In the genomic region with DNA sequence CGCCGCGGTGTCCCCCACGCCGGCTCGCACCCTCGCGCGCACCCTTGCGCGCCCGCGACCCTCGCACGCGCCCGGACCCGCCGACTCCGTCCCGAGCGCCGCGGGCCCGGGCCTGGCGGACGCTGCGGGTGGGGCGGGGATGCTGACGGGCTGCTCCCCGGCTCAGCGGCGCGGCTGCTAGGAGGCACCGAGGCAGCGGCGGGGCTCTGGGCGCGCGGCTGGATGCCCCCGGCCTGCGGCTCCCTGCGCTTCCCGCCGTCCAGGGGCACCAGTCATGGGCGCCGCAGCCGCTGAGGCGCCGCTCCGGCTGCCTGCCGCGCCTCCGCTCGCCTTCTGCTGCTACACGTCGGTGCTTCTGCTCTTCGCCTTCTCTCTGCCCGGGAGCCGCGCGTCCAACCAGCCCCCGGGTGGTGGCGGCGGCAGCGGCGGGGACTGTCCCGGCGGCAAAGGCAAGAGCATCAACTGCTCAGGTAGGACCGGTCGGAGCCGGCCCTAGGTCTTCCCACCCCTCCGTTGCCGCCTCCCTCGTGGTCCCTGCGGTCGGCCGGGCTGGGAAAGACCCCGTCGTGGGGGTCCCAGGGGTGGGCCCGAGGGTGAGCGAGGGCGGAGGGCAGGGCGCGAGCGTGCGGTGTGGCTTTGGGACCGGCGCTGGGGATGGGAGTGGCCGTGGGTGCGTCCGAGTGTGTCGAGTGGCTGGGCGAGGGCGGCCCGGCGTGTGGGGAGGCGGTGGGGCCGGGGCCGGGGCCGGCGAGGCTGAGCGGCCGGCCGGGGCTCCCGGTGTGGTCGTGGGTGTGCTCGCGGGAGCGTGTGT, we compare ENCODE assay signal across 9 cellular contexts. TPM values are rescaled to one million over a fixed set of nuclear protein-coding genes. Genes with fewer than 3 reads are reported as not detected.
DNase-seq lines count a peak whose midpoint lies in the region; ATAC-seq, FAIRE-seq and TF ChIP-seq lines count a peak whose summit lies in the region.
"Had no signal": no experiment of that assay in that cellular context is flagged by ENCODE, and none has a peak within 500 bp of the region (broad histone marks: within the 10 kb centered on the region; RNA-seq: fewer than 3 reads in every experiment).

No MANE protein-coding gene starts in this region.

- under 1% methylated on average over 109 of the region's 110 CpGs for WGBS in thymus

- TF ChIP-seq POLR2A in H54 (IDR thresholded peaks at IDR 0.05; ENCODE audit: low read depth, low read length): no peak

- H3K9ac ChIP-seq in Loucy (ENCODE audit: low read depth, low read length, poor library complexity, severe bottlenecking): peak overlapping the region; percentile 77

- H3K9me2 ChIP-seq in Loucy (replicated peaks; ENCODE audit: low read depth, low read length): no peaks in the 10 kb centered on the region

- FAIRE-seq in H54 (lab: Jason Lieb, UNC): no peak
- FAIRE-seq: endometrium had no signal

- H3K9me3 ChIP-seq in Loucy (ENCODE audit: insufficient read depth, low read depth, low read length): no peaks in the 10 kb centered on the region
- no peaks in the 10 kb centered on the region for H3K9me3 ChIP-seq in thymus (ENCODE audit: control insufficient read depth)

- peaks cover 23% of the 10 kb centered on the region for H3K4me1 ChIP-seq in Loucy (ENCODE audit: insufficient read depth, low read length, poor library complexity, severe bottlenecking)
- peaks cover 7% of the 10 kb centered on the region for H3K4me1 ChIP-seq in thymus (ENCODE audit: control insufficient read depth, insufficient read depth, low read length)

- H3K27me3 Mint-ChIP-seq in activated CD4-positive, alpha-beta T cell treated with anti-CD3 and anti-CD28 coated beads, Interleukin-2, amount 10 ng/mL, durations not matched to agents 24 days and 14 days: peaks cover 58% of the 10 kb centered on the region
- H3K27me3 Mint-ChIP-seq in effector memory CD8-positive, alpha-beta T cell: peaks cover 35 to 51% of the 10 kb centered on the region in 2 donors

- no peaks in the 10 kb centered on the region for H3K36me3 ChIP-seq in Loucy (ENCODE audit: insufficient read depth, low read length)
- no peaks in the 10 kb centered on the region for H3K36me3 ChIP-seq in thymus (ENCODE audit: control insufficient read depth, insufficient read depth)

- no peaks in the 10 kb centered on the region for H3K9me3 Mint-ChIP-seq in activated CD4-positive, alpha-beta T cell treated with anti-CD3 and anti-CD28 coated beads, Interleukin-2, amount 10 ng/mL, durations not matched to agents 24 days and 14 days
- H3K9me3 Mint-ChIP-seq in effector memory CD8-positive, alpha-beta T cell: no peaks in the 10 kb centered on the region

- H3K4me3 ChIP-seq in GM12875 (ENCODE audit: low read depth, low read length): peak overlapping the region; percentile 38
- H3K4me3 ChIP-seq in Loucy (ENCODE audit: low read length, poor library complexity, severe bottlenecking): peak overlapping the region; percentile 91
- peak overlapping the region; percentile 83 for H3K4me3 ChIP-seq in thymus (ENCODE audit: low read length)

- H3K27me3 ChIP-seq in Loucy (ENCODE audit: insufficient read depth, low read length, poor library complexity, severe bottlenecking): no peaks in the 10 kb centered on the region
- H3K27me3 ChIP-seq in thymus (ENCODE audit: control insufficient read depth, insufficient read depth): no peaks in the 10 kb centered on the region

- H3K79me2 ChIP-seq in Loucy (ENCODE audit: insufficient read depth, low read length): peaks cover 14% of the 10 kb centered on the region; the same call in 1 of the 2 replicates

- peak overlapping the region; percentile 99 for H2AFZ ChIP-seq in Loucy (ENCODE audit: low read length)

- TF ChIP-seq CTCF in GM12875 (IDR thresholded peaks at IDR 0.05; ENCODE audit: borderline replicate concordance, insufficient read depth, low read depth, low read length) (no peak), Loucy (conservative IDR thresholded peaks at IDR 0.05; ENCODE audit: low read length) (no peak)

- H3K27ac Mint-ChIP-seq in activated CD4-positive, alpha-beta T cell treated with anti-CD3 and anti-CD28 coated beads, Interleukin-2, amount 10 ng/mL, durations not matched to agents 24 days and 14 days: no peak overlapping the region
- H3K27ac Mint-ChIP-seq in effector memory CD8-positive, alpha-beta T cell: no peak overlapping the region

- H4K20me1 ChIP-seq in Loucy (ENCODE audit: insufficient read depth, low read length, poor library complexity, severe bottlenecking): no peaks in the 10 kb centered on the region

- peak; percentile 67 for ATAC-seq in effector memory CD8-positive, alpha-beta T cell (replicated peaks)

- no peaks in the 10 kb centered on the region for H3K36me3 Mint-ChIP-seq in activated CD4-positive, alpha-beta T cell treated with anti-CD3 and anti-CD28 coated beads, Interleukin-2, amount 10 ng/mL, durations not matched to agents 24 days and 14 days (ENCODE audit: low read depth)
- no peaks in the 10 kb centered on the region for H3K36me3 Mint-ChIP-seq in effector memory CD8-positive, alpha-beta T cell (ENCODE audit: insufficient read depth)

- H3K4me1 Mint-ChIP-seq in activated CD4-positive, alpha-beta T cell treated with anti-CD3 and anti-CD28 coated beads, Interleukin-2, amount 10 ng/mL, durations not matched to agents 24 days and 14 days: peaks cover 4% of the 10 kb centered on the region
- peaks cover 4 to 6% of the 10 kb centered on the region in 2 donors for H3K4me1 Mint-ChIP-seq in effector memory CD8-positive, alpha-beta T cell (ENCODE audit: low read depth in 2 of 2)

- no peak overlapping the region for H3K27ac ChIP-seq in thymus (ENCODE audit: low read depth)

- intact Hi-C loops in activated CD4-positive, alpha-beta T cell treated with anti-CD3 and anti-CD28 coated beads, Interleukin-2, amount 10 ng/mL, durations not matched to agents 24 days and 14 days (cut with micrococcal nuclease): no loop called here

- no peaks in the 10 kb centered on the region; the same call in 1 of the 2 replicates for H3F3A ChIP-seq in Loucy (ENCODE audit: low read depth)

- H3K4me2 ChIP-seq in Loucy (ENCODE audit: low read depth, low read length, poor library complexity, severe bottlenecking): peak overlapping the region; percentile 81

- DNase-seq in H54 (ENCODE audit: insufficient read length, low spot score) (peak; percentile 82), midbrain (lab: John Stamatoyannopoulos, UW) (peak; percentile 58), H4 (ENCODE audit: low spot score) (no peak)
- DNase-seq in activated CD4-positive, alpha-beta T cell treated with anti-CD3 and anti-CD28 coated beads, Interleukin-2, amount 10 ng/mL, durations not matched to agents 24 days and 14 days: peak; percentile 73
- DNase-seq in effector memory CD8-positive, alpha-beta T cell: peak; percentile 2 to 9 (median 5)

- peak overlapping the region; percentile 76 for H3K4me3 Mint-ChIP-seq in activated CD4-positive, alpha-beta T cell treated with anti-CD3 and anti-CD28 coated beads, Interleukin-2, amount 10 ng/mL, durations not matched to agents 24 days and 14 days
- peak overlapping the region; percentile 56 to 68 for H3K4me3 Mint-ChIP-seq in effector memory CD8-positive, alpha-beta T cell

RNA-seq across cellular contexts. Expression of gene TMEFF1, which starts 0.5 kb away (rescaled TPM):
- 0.16 TPM in 1 of 2 replicates, not detected in the other for total RNA-seq in activated CD4-positive, alpha-beta T cell treated with anti-CD3 and anti-CD28 coated beads, Interleukin-2, amount 10 ng/mL, durations not matched to agents 24 days and 14 days
- polyA plus RNA-seq in thymus: 0.02 TPM
- 0.31 and 1.2 TPM in 2 replicates for total RNA-seq in H4 (2014; rRNA removed; shearing (Covaris generic))

RNA-seq across cellular contexts. Expression of gene MSANTD3, which starts 46.5 kb away (rescaled TPM):
- total RNA-seq in activated CD4-positive, alpha-beta T cell treated with anti-CD3 and anti-CD28 coated beads, Interleukin-2, amount 10 ng/mL, durations not matched to agents 24 days and 14 days: 10.0 and 13.9 TPM in 2 replicates
- 16.8 TPM for polyA plus RNA-seq in thymus
- total RNA-seq in H4 (2014; rRNA removed; shearing (Covaris generic)): 81.8 and 82.7 TPM in 2 replicates

Comparison
In these comparisons a context has a peak if more than half of its experiments do, and no peak if none do; other contexts are left out.
1. H3K4me3 ChIP-seq: peak in every context shown above with its lines; median percentile 91 in Loucy; 83 in thymus; 38 in GM12875.